In genomic region chr2:24493713-24494112, GRCh38 we compare ENCODE assay signal across 10 cellular contexts. TPM values are rescaled to one million over a fixed set of nuclear protein-coding genes. Genes with fewer than 3 reads are reported as not detected.
A peak's percentile ranks its signal among the peaks of the same experiment; 100 is the strongest.
DNase-seq lines count a peak whose midpoint lies in the region; ATAC-seq and TF ChIP-seq lines count a peak whose summit lies in the region.
"Had no signal": no experiment of that assay in that cellular context is flagged by ENCODE, and none has a peak within 500 bp of the region (broad histone marks: within the 10 kb centered on the region; RNA-seq: fewer than 3 reads in every experiment).

No MANE protein-coding gene starts in this region.

- peaks cover 67% of the 10 kb centered on the region for H3K4me1 Mint-ChIP-seq in activated T-cell treated with anti-CD3 and anti-CD28 coated beads, Interleukin-2, amount 50 U/mL, for 4 hours (ENCODE audit: low read depth)
- peaks cover 38% of the 10 kb centered on the region for H3K4me1 Mint-ChIP-seq in activated CD8-positive, alpha-beta T cell treated with anti-CD3 and anti-CD28 coated beads, Interleukin-2, amount 10 ng/mL, durations not matched to agents 7 days and 5 days (ENCODE audit: low read depth)
- H3K4me1 Mint-ChIP-seq in stimulated activated naive B cell treated with anti-CD40 and anti-IgM and Interleukin-4, amounts not matched to agents 10 μg/mL and 1 μg/mL and 100 μg/mL, for 72 hours: peaks cover 33 to 51% of the 10 kb centered on the region in 2 donors

- peak overlapping the region; percentile 86 for H3K4me3 ChIP-seq in hepatocyte

- H3K27me3 ChIP-seq in hepatocyte: no peaks in the 10 kb centered on the region

- CTCF ChIA-PET in activated CD8-positive, alpha-beta T cell treated with anti-CD3 and anti-CD28 coated beads, Interleukin-2, amount 10 ng/mL, durations not matched to agents 7 days and 5 days (lab: Charles Lee): interaction anchor here (0.6 kb wide), 1 partner anchor 383 kb away, joined by 4 read pairs; no protein-coding TSS in a partner anchor

- peaks cover 56% of the 10 kb centered on the region for H4K20me1 ChIP-seq in hepatocyte (ENCODE audit: insufficient read depth, poor library complexity, severe bottlenecking)

- DNase-seq in activated T-cell treated with anti-CD3 and anti-CD28 coated beads, Interleukin-2, amount 50 U/mL, for 4 hours: no peak
- DNase-seq in activated T-cell treated with anti-CD3 and anti-CD28 coated beads, Interleukin-2, amount 50 U/mL, for 1 hour: no peak
- DNase-seq in activated CD8-positive, alpha-beta T cell treated with anti-CD3 and anti-CD28 coated beads, Interleukin-2, amount 10 ng/mL, durations not matched to agents 7 days and 5 days: no peak
- DNase-seq in hepatocyte (ENCODE audit: low spot score) (peak; percentile 28), middle frontal gyrus (ENCODE audit: extremely low spot score, low spot score) (no peak), midbrain (lab: John Stamatoyannopoulos, UW) (no peak)
- no peak for DNase-seq in stimulated activated naive B cell treated with anti-CD40 and anti-IgM and Interleukin-4, amounts not matched to agents 10 μg/mL and 1 μg/mL and 100 μg/mL, for 72 hours
- DNase-seq: activated effector memory CD4-positive, alpha-beta T cell treated with anti-CD3 and anti-CD28 coated beads, Interleukin-2, amount 50 U/mL, for 16 hours; NCI-H1694 had no signal

- H3K36me3 Mint-ChIP-seq in activated T-cell treated with anti-CD3 and anti-CD28 coated beads, Interleukin-2, amount 50 U/mL, for 4 hours (ENCODE audit: insufficient read depth): no peaks in the 10 kb centered on the region
- H3K36me3 Mint-ChIP-seq in activated CD8-positive, alpha-beta T cell treated with anti-CD3 and anti-CD28 coated beads, Interleukin-2, amount 10 ng/mL, durations not matched to agents 7 days and 5 days (ENCODE audit: low read depth): no peaks in the 10 kb centered on the region
- H3K36me3 Mint-ChIP-seq in stimulated activated naive B cell treated with anti-CD40 and anti-IgM and Interleukin-4, amounts not matched to agents 10 μg/mL and 1 μg/mL and 100 μg/mL, for 72 hours: peaks cover 3 to 6% of the 10 kb centered on the region in 2 donors

- H3K9me3 ChIP-seq in hepatocyte (ENCODE audit: low read depth): no peaks in the 10 kb centered on the region

- no peak for ATAC-seq in activated T-cell treated with anti-CD3 and anti-CD28 coated beads, Interleukin-2, amount 50 U/mL, for 4 hours
- ATAC-seq in activated CD8-positive, alpha-beta T cell treated with anti-CD3 and anti-CD28 coated beads, Interleukin-2, amount 10 ng/mL, durations not matched to agents 7 days and 5 days: no peak
- ATAC-seq in stimulated activated naive B cell treated with anti-CD40 and anti-IgM and Interleukin-4, amounts not matched to agents 10 μg/mL and 1 μg/mL and 100 μg/mL, for 72 hours (replicated peaks): no peak
- no peak for ATAC-seq in HG03139 (IDR thresholded peaks at IDR 0.05; ENCODE audit: unreplicated experiment)

- WGBS in hepatocyte (ENCODE audit: low lambda C conversion rate, missing lambda C conversion rate): 61% methylated on average over 1 of the region's 1 CpG

- no peaks in the 10 kb centered on the region for H3K36me3 ChIP-seq in hepatocyte (replicated peaks; ENCODE audit: insufficient read depth, low read depth)

- peak overlapping the region; percentile 95 for H3K4me2 ChIP-seq in hepatocyte

- H3K27ac ChIP-seq in hepatocyte: peak overlapping the region; percentile 97

- H3K79me2 ChIP-seq in hepatocyte: peaks cover 72% of the 10 kb centered on the region

- peak overlapping the region; percentile 80 for H3K4me3 Mint-ChIP-seq in activated T-cell treated with anti-CD3 and anti-CD28 coated beads, Interleukin-2, amount 50 U/mL, for 4 hours
- peak overlapping the region; percentile 5 for H3K4me3 Mint-ChIP-seq in activated CD8-positive, alpha-beta T cell treated with anti-CD3 and anti-CD28 coated beads, Interleukin-2, amount 10 ng/mL, durations not matched to agents 7 days and 5 days
- H3K4me3 Mint-ChIP-seq in stimulated activated naive B cell treated with anti-CD40 and anti-IgM and Interleukin-4, amounts not matched to agents 10 μg/mL and 1 μg/mL and 100 μg/mL, for 72 hours: peak overlapping the region; percentile 31 to 33

- no peaks in the 10 kb centered on the region for H3K27me3 Mint-ChIP-seq in activated T-cell treated with anti-CD3 and anti-CD28 coated beads, Interleukin-2, amount 50 U/mL, for 4 hours (ENCODE audit: low read depth)
- H3K27me3 Mint-ChIP-seq in activated CD8-positive, alpha-beta T cell treated with anti-CD3 and anti-CD28 coated beads, Interleukin-2, amount 10 ng/mL, durations not matched to agents 7 days and 5 days (ENCODE audit: low read depth): no peaks in the 10 kb centered on the region
- H3K27me3 Mint-ChIP-seq in stimulated activated naive B cell treated with anti-CD40 and anti-IgM and Interleukin-4, amounts not matched to agents 10 μg/mL and 1 μg/mL and 100 μg/mL, for 72 hours: no peaks in the 10 kb centered on the region

- no peaks in the 10 kb centered on the region for H3K9me2 ChIP-seq in hepatocyte (replicated peaks; ENCODE audit: insufficient read depth)

- H2AFZ ChIP-seq in hepatocyte: no peak overlapping the region

- no peak for TF ChIP-seq CTCF in hepatocyte (IDR thresholded peaks at IDR 0.05; ENCODE audit: poor library complexity)

- H3K9me3 Mint-ChIP-seq in activated T-cell treated with anti-CD3 and anti-CD28 coated beads, Interleukin-2, amount 50 U/mL, for 4 hours: no peaks in the 10 kb centered on the region
- no peaks in the 10 kb centered on the region for H3K9me3 Mint-ChIP-seq in activated CD8-positive, alpha-beta T cell treated with anti-CD3 and anti-CD28 coated beads, Interleukin-2, amount 10 ng/mL, durations not matched to agents 7 days and 5 days (ENCODE audit: insufficient read depth)
- no peaks in the 10 kb centered on the region for H3K9me3 Mint-ChIP-seq in stimulated activated naive B cell treated with anti-CD40 and anti-IgM and Interleukin-4, amounts not matched to agents 10 μg/mL and 1 μg/mL and 100 μg/mL, for 72 hours

- POLR2A ChIA-PET in activated CD8-positive, alpha-beta T cell treated with anti-CD3 and anti-CD28 coated beads, Interleukin-2, amount 10 ng/mL, durations not matched to agents 7 days and 5 days (lab: Charles Lee): no interaction called here

- no peak overlapping the region for H3K27ac Mint-ChIP-seq in activated CD8-positive, alpha-beta T cell treated with anti-CD3 and anti-CD28 coated beads, Interleukin-2, amount 10 ng/mL, durations not matched to agents 7 days and 5 days
- peak overlapping the region; percentile 37 for H3K27ac Mint-ChIP-seq in stimulated activated naive B cell treated with anti-CD40 and anti-IgM and Interleukin-4, amounts not matched to agents 10 μg/mL and 1 μg/mL and 100 μg/mL, for 72 hours

- peaks cover 28% of the 10 kb centered on the region for H3K4me1 ChIP-seq in hepatocyte (ENCODE audit: insufficient read depth)

RNA-seq across cellular contexts. Expression of gene NCOA1, which starts 2.7 kb away (rescaled TPM):
- 10 to 100 TPM; 23.9 to 36.9 (median 34.5) TPM for total RNA-seq in activated T-cell treated with anti-CD3 and anti-CD28 coated beads, Interleukin-2, amount 50 U/mL, for 4 hours
- total RNA-seq in activated CD8-positive, alpha-beta T cell treated with anti-CD3 and anti-CD28 coated beads, Interleukin-2, amount 10 ng/mL, durations not matched to agents 7 days and 5 days: 10 to 100 TPM; 14.5 to 14.7 TPM
- 51.7 and 53.9 TPM in 2 replicates for total RNA-seq in hepatocyte
- 32.5 and 39.0 TPM in 2 replicates for polyA plus RNA-seq in hepatocyte

Comparison
In these comparisons a context has a peak if more than half of its experiments do, and no peak if none do; other contexts are left out.
1. H3K4me3 Mint-ChIP-seq: peak in every context shown above with its lines; median percentile 80 in activated T-cell treated with anti-CD3 and anti-CD28 coated beads, Interleukin-2, amount 50 U/mL, for 4 hours; 32 in stimulated activated naive B cell treated with anti-CD40 and anti-IgM and Interleukin-4, amounts not matched to agents 10 μg/mL and 1 μg/mL and 100 μg/mL, for 72 hours; 5 in activated CD8-positive, alpha-beta T cell treated with anti-CD3 and anti-CD28 coated beads, Interleukin-2, amount 10 ng/mL, durations not matched to agents 7 days and 5 days.